1 cellular context compared by ENCODE assay signal in the genomic region with DNA sequence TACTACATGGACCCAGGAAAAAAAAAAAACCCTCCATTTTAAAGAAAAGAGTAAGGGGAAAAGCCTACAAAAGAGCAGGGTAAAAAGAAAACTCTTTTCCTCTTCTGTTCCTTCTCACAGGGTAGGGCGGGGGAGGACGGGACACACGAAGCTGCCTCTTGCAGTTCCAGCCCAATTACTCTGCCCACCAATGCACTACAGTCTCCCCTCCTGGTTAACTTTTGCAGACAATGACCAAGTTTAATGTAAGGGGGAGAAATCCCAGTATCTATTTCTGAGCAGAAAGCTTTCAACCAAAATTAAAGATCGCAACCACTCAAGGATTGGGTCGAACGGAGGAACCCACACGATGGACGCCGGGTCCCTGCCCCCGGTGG.
TF ChIP-seq lines count a peak whose summit lies in the region.

No MANE protein-coding gene starts in this region.

TF ChIP-seq in K562, 482 proteins besides CTCF, POLR2A, EP300 and RAD21:
- TF ChIP-seq ZNF347 (CRISPR knock-in tag; IDR thresholded peaks at IDR 0.05; ENCODE audit: low read depth): no peak
- no peak for TF ChIP-seq CBX3 (IDR thresholded peaks at IDR 0.05; ENCODE audit: borderline replicate concordance in 1 of 2, low read length in 2 of 2)
- no peak for TF ChIP-seq TCFL5 (CRISPR knock-in tag; conservative IDR thresholded peaks at IDR 0.05)
- TF ChIP-seq, protein P1, sequence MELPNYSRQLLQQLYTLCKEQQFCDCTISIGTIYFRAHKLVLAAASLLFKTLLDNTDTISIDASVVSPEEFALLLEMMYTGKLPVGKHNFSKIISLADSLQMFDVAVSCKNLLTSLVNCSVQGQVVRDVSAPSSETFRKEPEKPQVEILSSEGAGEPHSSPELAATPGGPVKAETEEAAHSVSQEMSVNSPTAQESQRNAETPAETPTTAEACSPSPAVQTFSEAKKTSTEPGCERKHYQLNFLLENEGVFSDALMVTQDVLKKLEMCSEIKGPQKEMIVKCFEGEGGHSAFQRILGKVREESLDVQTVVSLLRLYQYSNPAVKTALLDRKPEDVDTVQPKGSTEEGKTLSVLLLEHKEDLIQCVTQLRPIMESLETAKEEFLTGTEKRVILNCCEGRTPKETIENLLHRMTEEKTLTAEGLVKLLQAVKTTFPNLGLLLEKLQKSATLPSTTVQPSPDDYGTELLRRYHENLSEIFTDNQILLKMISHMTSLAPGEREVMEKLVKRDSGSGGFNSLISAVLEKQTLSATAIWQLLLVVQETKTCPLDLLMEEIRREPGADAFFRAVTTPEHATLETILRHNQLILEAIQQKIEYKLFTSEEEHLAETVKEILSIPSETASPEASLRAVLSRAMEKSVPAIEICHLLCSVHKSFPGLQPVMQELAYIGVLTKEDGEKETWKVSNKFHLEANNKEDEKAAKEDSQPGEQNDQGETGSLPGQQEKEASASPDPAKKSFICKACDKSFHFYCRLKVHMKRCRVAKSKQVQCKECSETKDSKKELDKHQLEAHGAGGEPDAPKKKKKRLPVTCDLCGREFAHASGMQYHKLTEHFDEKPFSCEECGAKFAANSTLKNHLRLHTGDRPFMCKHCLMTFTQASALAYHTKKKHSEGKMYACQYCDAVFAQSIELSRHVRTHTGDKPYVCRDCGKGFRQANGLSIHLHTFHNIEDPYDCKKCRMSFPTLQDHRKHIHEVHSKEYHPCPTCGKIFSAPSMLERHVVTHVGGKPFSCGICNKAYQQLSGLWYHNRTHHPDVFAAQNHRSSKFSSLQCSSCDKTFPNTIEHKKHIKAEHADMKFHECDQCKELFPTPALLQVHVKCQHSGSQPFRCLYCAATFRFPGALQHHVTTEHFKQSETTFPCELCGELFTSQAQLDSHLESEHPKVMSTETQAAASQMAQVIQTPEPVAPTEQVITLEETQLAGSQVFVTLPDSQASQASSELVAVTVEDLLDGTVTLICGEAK (IDR thresholded peaks at IDR 0.05): 0 out of 2 replicates have a peak, but pooled peaks have one; percentile 42
- TF ChIP-seq, protein P1 (CRISPR knock-in tag; IDR thresholded peaks at IDR 0.05): no peak
- TF ChIP-seq, protein P2, sequence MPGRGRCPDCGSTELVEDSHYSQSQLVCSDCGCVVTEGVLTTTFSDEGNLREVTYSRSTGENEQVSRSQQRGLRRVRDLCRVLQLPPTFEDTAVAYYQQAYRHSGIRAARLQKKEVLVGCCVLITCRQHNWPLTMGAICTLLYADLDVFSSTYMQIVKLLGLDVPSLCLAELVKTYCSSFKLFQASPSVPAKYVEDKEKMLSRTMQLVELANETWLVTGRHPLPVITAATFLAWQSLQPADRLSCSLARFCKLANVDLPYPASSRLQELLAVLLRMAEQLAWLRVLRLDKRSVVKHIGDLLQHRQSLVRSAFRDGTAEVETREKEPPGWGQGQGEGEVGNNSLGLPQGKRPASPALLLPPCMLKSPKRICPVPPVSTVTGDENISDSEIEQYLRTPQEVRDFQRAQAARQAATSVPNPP (IDR thresholded peaks at IDR 0.05; ENCODE audit: borderline replicate concordance, insufficient read depth, insufficient read length): no peak
- no peak for TF ChIP-seq HNRNPH1 (optimal IDR thresholded peaks at IDR 0.05; ENCODE audit: low read depth, low read length)
- TF ChIP-seq, protein P3, sequence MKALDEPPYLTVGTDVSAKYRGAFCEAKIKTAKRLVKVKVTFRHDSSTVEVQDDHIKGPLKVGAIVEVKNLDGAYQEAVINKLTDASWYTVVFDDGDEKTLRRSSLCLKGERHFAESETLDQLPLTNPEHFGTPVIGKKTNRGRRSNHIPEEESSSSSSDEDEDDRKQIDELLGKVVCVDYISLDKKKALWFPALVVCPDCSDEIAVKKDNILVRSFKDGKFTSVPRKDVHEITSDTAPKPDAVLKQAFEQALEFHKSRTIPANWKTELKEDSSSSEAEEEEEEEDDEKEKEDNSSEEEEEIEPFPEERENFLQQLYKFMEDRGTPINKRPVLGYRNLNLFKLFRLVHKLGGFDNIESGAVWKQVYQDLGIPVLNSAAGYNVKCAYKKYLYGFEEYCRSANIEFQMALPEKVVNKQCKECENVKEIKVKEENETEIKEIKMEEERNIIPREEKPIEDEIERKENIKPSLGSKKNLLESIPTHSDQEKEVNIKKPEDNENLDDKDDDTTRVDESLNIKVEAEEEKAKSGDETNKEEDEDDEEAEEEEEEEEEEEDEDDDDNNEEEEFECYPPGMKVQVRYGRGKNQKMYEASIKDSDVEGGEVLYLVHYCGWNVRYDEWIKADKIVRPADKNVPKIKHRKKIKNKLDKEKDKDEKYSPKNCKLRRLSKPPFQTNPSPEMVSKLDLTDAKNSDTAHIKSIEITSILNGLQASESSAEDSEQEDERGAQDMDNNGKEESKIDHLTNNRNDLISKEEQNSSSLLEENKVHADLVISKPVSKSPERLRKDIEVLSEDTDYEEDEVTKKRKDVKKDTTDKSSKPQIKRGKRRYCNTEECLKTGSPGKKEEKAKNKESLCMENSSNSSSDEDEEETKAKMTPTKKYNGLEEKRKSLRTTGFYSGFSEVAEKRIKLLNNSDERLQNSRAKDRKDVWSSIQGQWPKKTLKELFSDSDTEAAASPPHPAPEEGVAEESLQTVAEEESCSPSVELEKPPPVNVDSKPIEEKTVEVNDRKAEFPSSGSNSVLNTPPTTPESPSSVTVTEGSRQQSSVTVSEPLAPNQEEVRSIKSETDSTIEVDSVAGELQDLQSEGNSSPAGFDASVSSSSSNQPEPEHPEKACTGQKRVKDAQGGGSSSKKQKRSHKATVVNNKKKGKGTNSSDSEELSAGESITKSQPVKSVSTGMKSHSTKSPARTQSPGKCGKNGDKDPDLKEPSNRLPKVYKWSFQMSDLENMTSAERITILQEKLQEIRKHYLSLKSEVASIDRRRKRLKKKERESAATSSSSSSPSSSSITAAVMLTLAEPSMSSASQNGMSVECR (CRISPR knock-in tag; IDR thresholded peaks at IDR 0.05): no peak
- no peak for TF ChIP-seq IRF2 (CRISPR knock-in tag; IDR thresholded peaks at IDR 0.05)
- no peak for TF ChIP-seq NFYB (IDR thresholded peaks at IDR 0.05; ENCODE audit: extremely low read depth, insufficient read length)
- 0 out of 2 replicates have a peak, but pooled peaks have one; percentile 14 for TF ChIP-seq CXXC5 (CRISPR knock-in tag; IDR thresholded peaks at IDR 0.05)
- TF ChIP-seq TAF1 (IDR thresholded peaks at IDR 0.05; ENCODE audit: control insufficient read depth, extremely low read depth, insufficient read depth, low read length, severe bottlenecking): peak; percentile 11
- no peak for TF ChIP-seq ZNF124 (CRISPR knock-in tag; IDR thresholded peaks at IDR 0.05)
- no peak for TF ChIP-seq SMAD2 (IDR thresholded peaks at IDR 0.05; ENCODE audit: low read depth, low read length)
- TF ChIP-seq PHF8 (IDR thresholded peaks at IDR 0.05; ENCODE audit: borderline replicate concordance, low read length): no peak
- no peak for TF ChIP-seq SAFB2 (IDR thresholded peaks at IDR 0.05; ENCODE audit: borderline replicate concordance, low read depth, low read length, severe bottlenecking)
- TF ChIP-seq, protein P4, sequence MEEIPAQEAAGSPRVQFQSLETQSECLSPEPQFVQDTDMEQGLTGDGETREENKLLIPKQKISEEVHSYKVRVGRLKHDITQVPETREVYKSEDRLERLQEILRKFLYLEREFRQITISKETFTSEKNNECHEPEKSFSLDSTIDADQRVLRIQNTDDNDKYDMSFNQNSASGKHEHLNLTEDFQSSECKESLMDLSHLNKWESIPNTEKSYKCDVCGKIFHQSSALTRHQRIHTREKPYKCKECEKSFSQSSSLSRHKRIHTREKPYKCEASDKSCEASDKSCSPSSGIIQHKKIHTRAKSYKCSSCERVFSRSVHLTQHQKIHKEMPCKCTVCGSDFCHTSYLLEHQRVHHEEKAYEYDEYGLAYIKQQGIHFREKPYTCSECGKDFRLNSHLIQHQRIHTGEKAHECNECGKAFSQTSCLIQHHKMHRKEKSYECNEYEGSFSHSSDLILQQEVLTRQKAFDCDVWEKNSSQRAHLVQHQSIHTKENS (CRISPR knock-in tag; IDR thresholded peaks at IDR 0.05): no peak
- no peak for TF ChIP-seq ETV6 (IDR thresholded peaks at IDR 0.05; ENCODE audit: borderline replicate concordance in 1 of 2, low read depth in 2 of 2, low read length in 1 of 2)
- no peak for TF ChIP-seq ETV6 (CRISPR knock-in tag; IDR thresholded peaks at IDR 0.05; ENCODE audit: borderline replicate concordance)
- no peak for TF ChIP-seq BCOR (IDR thresholded peaks at IDR 0.05)
- TF ChIP-seq, protein P5, sequence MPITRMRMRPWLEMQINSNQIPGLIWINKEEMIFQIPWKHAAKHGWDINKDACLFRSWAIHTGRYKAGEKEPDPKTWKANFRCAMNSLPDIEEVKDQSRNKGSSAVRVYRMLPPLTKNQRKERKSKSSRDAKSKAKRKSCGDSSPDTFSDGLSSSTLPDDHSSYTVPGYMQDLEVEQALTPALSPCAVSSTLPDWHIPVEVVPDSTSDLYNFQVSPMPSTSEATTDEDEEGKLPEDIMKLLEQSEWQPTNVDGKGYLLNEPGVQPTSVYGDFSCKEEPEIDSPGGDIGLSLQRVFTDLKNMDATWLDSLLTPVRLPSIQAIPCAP (CRISPR knock-in tag; IDR thresholded peaks at IDR 0.05; ENCODE audit: borderline replicate concordance): no peak
- TF ChIP-seq, protein P6, sequence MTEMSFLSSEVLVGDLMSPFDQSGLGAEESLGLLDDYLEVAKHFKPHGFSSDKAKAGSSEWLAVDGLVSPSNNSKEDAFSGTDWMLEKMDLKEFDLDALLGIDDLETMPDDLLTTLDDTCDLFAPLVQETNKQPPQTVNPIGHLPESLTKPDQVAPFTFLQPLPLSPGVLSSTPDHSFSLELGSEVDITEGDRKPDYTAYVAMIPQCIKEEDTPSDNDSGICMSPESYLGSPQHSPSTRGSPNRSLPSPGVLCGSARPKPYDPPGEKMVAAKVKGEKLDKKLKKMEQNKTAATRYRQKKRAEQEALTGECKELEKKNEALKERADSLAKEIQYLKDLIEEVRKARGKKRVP (CRISPR knock-in tag; IDR thresholded peaks at IDR 0.05): no peak
